In genomic region chr3:123926396-123926795, GRCh38 we compare ENCODE assay signal across 27 cellular contexts. TPM values are rescaled to one million over a fixed set of nuclear protein-coding genes. Genes with fewer than 3 reads are reported as not detected.
DNase-seq lines count a peak whose midpoint lies in the region; ATAC-seq, FAIRE-seq and TF ChIP-seq lines count a peak whose summit lies in the region.
"Had no signal": no experiment of that assay in that cellular context is flagged by ENCODE, and none has a peak within 500 bp of the region (broad histone marks: within the 10 kb centered on the region; RNA-seq: fewer than 3 reads in every experiment).

No MANE protein-coding gene starts in this region.

- no peak for TF ChIP-seq CTCF in pancreas (IDR thresholded peaks at IDR 0.05)
- TF ChIP-seq CTCF in GM13976 (IDR thresholded peaks at IDR 0.05; ENCODE audit: borderline replicate concordance, control extremely low read depth, extremely low read depth, insufficient read depth, missing control alignments): no peak

- no peak for DNase-seq in pancreas
- no peak for DNase-seq in effector memory CD8-positive, alpha-beta T cell
- DNase-seq in GM13976 (ENCODE audit: low spot score): no peak
- no peak for DNase-seq in NCI-H345 treated with DMSO at 0.1 percent for 48 hours (lab: John Stamatoyannopoulos, UW; ENCODE audit: unreplicated experiment)
- DNase-seq: ACHN; AML-193; BE2C; CD4-positive, alpha-beta T cell; CD8-positive, alpha-beta memory T cell; DMS 273 treated with DMSO at 0.1 percent for 48 hours; DMS79; EL; GF-D8; GOT3; HFFc6 had no signal

- no peaks in the 10 kb centered on the region for H3K9me3 ChIP-seq in pancreas
- H3K9me3 ChIP-seq: A549, BE2C, HAP-1 had no signal

- no peaks in the 10 kb centered on the region for H3K36me3 ChIP-seq in pancreas

- peaks cover 8 to 12% of the 10 kb centered on the region in 2 donors for H3K9me3 Mint-ChIP-seq in effector memory CD8-positive, alpha-beta T cell

- H3K27ac Mint-ChIP-seq in effector memory CD8-positive, alpha-beta T cell: no peak overlapping the region
- H3K27ac Mint-ChIP-seq: CD14-positive monocyte; CD4-positive, alpha-beta T cell; HFFc6 had no signal

- H3K4me1 ChIP-seq in pancreas: no peaks in the 10 kb centered on the region
- H3K4me1 ChIP-seq: A549; BE2C; BLaER1 treated with 17β-estradiol and CSF1 and Interleukin-3, amounts not matched to agents 10 nM and 100 nM; HAP-1 had no signal

- H3K27ac ChIP-seq in pancreas: no peak overlapping the region
- H3K27ac ChIP-seq: 22Rv1; A549; BLaER1 treated with 17β-estradiol and CSF1 and Interleukin-3, amounts not matched to agents 10 nM and 100 nM had no signal

- no peak overlapping the region for H3K4me3 Mint-ChIP-seq in effector memory CD8-positive, alpha-beta T cell
- H3K4me3 Mint-ChIP-seq: CD14-positive monocyte; CD4-positive, alpha-beta T cell; CD8-positive, alpha-beta memory T cell; HFFc6 had no signal

- H3K4me3 ChIP-seq in pancreas: no peak overlapping the region
- H3K4me3 ChIP-seq: A549; BLaER1 treated with 17β-estradiol and CSF1 and Interleukin-3, amounts not matched to agents 10 nM and 100 nM; HAP-1 had no signal

- no peaks in the 10 kb centered on the region for H3K4me1 Mint-ChIP-seq in effector memory CD8-positive, alpha-beta T cell (ENCODE audit: low read depth in 2 of 2)
- H3K4me1 Mint-ChIP-seq: CD14-positive monocyte; CD8-positive, alpha-beta memory T cell had no signal

- in situ Hi-C loops in GM13976 (cut with MboI; ENCODE audit: low sequenced_read_pairs, unreplicated experiment): no loop called here

- FAIRE-seq in A204.1 (lab: Jason Lieb, UNC) (peak; percentile 94), TTC549 (lab: Jason Lieb, UNC) (peak; percentile 86), endometrium (lab: Jason Lieb, UNC) (peak; percentile 63), pancreas (lab: Jason Lieb, UNC) (peak; percentile 93)
- FAIRE-seq: A549, D721Med, GM12891, H54 had no signal

- no peaks in the 10 kb centered on the region for H3K27me3 ChIP-seq in pancreas
- H3K27me3 ChIP-seq: BE2C; BLaER1 treated with 17β-estradiol and CSF1 and Interleukin-3, amounts not matched to agents 10 nM and 100 nM had no signal

- ATAC-seq in pancreas (no peak), HG03135 (IDR thresholded peaks at IDR 0.05; ENCODE audit: unreplicated experiment) (no peak)
- no peak for ATAC-seq in effector memory CD8-positive, alpha-beta T cell (replicated peaks)
- ATAC-seq: A549 had no signal

- H3K36me3 Mint-ChIP-seq in effector memory CD8-positive, alpha-beta T cell (ENCODE audit: insufficient read depth): peaks cover 8% of the 10 kb centered on the region

- intact Hi-C loops in pancreas (cut with DNase I): no loop called here

- no peaks in the 10 kb centered on the region for H3K27me3 Mint-ChIP-seq in effector memory CD8-positive, alpha-beta T cell
- H3K27me3 Mint-ChIP-seq: CD4-positive, alpha-beta T cell; CD8-positive, alpha-beta memory T cell had no signal

RNA-seq across cellular contexts. Expression of gene CCDC14, which starts 34.6 kb away (rescaled TPM):
- total RNA-seq in pancreas: 10 to 100 TPM in 3 of 6 donors, 1 to 10 TPM in 3; 6.7 to 19.1 (median 9.9) TPM
- 10 to 100 TPM; 14.7 to 30.7 TPM for polyA plus RNA-seq in pancreas

RNA-seq across cellular contexts. Expression of gene MYLK, which starts 42.3 kb away (rescaled TPM):
- total RNA-seq in pancreas: 10 to 100 TPM in 1 of 6 donors, 1 to 10 TPM in 5; 3.1 to 12.0 (median 6.8) TPM
- 1 to 10 TPM; 6.0 to 7.2 TPM for polyA plus RNA-seq in pancreas
